In the genomic region with DNA sequence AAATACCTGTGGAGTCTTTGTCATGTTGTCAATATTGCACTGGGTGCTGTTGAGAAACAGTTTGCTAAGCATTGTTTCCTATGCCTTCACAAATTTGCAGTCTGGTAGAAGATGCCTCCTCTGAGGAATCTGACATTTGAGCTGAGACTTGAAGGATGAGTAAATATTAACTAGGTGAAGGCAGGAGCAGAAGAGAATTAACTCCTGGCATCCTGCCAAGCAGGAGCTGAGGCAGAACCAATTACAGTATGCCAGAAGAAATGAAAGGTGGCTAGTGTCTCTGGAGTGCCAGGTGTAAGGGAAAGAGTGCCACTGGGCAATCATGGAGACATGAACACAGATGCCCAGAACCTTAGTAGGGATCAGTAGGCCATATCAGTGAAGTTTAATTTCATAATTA, we compare ENCODE assay signal across 17 cellular contexts.
DNase-seq lines count a peak whose midpoint lies in the region; ATAC-seq and TF ChIP-seq lines count a peak whose summit lies in the region.
"Had no signal": no experiment of that assay in that cellular context is flagged by ENCODE, and none has a peak within 500 bp of the region (broad histone marks: within the 10 kb centered on the region; RNA-seq: fewer than 3 reads in every experiment).

No MANE protein-coding gene starts in this region.

- peak; percentile 57 for DNase-seq in NCI-H82 (lab: John Stamatoyannopoulos, UW)
- DNase-seq in NCI-H82 treated with DMSO at 0.1 percent for 48 hours (lab: John Stamatoyannopoulos, UW; ENCODE audit: unreplicated experiment), result no peak
- DNase-seq in NCI-H187 (lab: John Stamatoyannopoulos, UW), result peak; percentile 1 to 52
- peak; percentile 36 for DNase-seq in RPMI8226
- no peak for DNase-seq in nephron progenitor cell
- no peak for DNase-seq in activated CD4-positive, alpha-beta T cell treated with anti-CD3 and anti-CD28 coated beads for 1 hour
- no peak for DNase-seq in midbrain (lab: John Stamatoyannopoulos, UW)
- DNase-seq: activated CD8-positive, alpha-beta T cell treated with anti-CD3 and anti-CD28 coated beads, Interleukin-2, amount 10 ng/mL, durations not matched to agents 7 days and 5 days; effector memory CD4-positive, alpha-beta T cell; KBM-7; lower lobe of right lung; naive thymus-derived CD8-positive, alpha-beta T cell; NCI-H1930; stimulated activated naive CD8-positive, alpha-beta T cell treated with anti-CD3 and anti-CD28 coated beads, Interleukin-15, amount 100 ng/mL, for 72 hours; uterus had no signal

- TF ChIP-seq CTCF in nephron progenitor cell (IDR thresholded peaks at IDR 0.05), result no peak

- ATAC-seq in HG02678 (IDR thresholded peaks at IDR 0.05; ENCODE audit: unreplicated experiment), result no peak
- ATAC-seq: activated CD8-positive, alpha-beta T cell treated with anti-CD3 and anti-CD28 coated beads, Interleukin-2, amount 10 ng/mL, durations not matched to agents 7 days and 5 days; lower lobe of right lung; naive thymus-derived CD8-positive, alpha-beta T cell; stimulated activated naive CD8-positive, alpha-beta T cell treated with anti-CD3 and anti-CD28 coated beads, Interleukin-15, amount 100 ng/mL, for 72 hours had no signal

- H3K27me3 Mint-ChIP-seq in nephron progenitor cell (ENCODE audit: low read depth, poor library complexity), result no peaks in the 10 kb centered on the region
- H3K27me3 Mint-ChIP-seq: naive thymus-derived CD8-positive, alpha-beta T cell; progenitor cell of endocrine pancreas; stimulated activated naive CD8-positive, alpha-beta T cell treated with anti-CD3 and anti-CD28 coated beads, Interleukin-15, amount 100 ng/mL, for 72 hours had no signal

- no peaks in the 10 kb centered on the region for H3K9me3 Mint-ChIP-seq in nephron progenitor cell

- peak overlapping the region; percentile 42 for H3K27ac Mint-ChIP-seq in nephron progenitor cell
- H3K27ac Mint-ChIP-seq: activated CD8-positive, alpha-beta T cell treated with anti-CD3 and anti-CD28 coated beads, Interleukin-2, amount 10 ng/mL, durations not matched to agents 7 days and 5 days; naive thymus-derived CD8-positive, alpha-beta T cell; progenitor cell of endocrine pancreas; stimulated activated naive CD8-positive, alpha-beta T cell treated with anti-CD3 and anti-CD28 coated beads, Interleukin-15, amount 100 ng/mL, for 72 hours had no signal

- peaks cover 5% of the 10 kb centered on the region for H3K4me1 Mint-ChIP-seq in nephron progenitor cell
- H3K4me1 Mint-ChIP-seq: naive thymus-derived CD8-positive, alpha-beta T cell; stimulated activated naive CD8-positive, alpha-beta T cell treated with anti-CD3 and anti-CD28 coated beads, Interleukin-15, amount 100 ng/mL, for 72 hours had no signal

- H3K36me3 Mint-ChIP-seq in nephron progenitor cell (ENCODE audit: low read depth), result no peaks in the 10 kb centered on the region
- H3K36me3 Mint-ChIP-seq: naive thymus-derived CD8-positive, alpha-beta T cell had no signal

- H3K4me3 Mint-ChIP-seq in nephron progenitor cell, result no peak overlapping the region
- H3K4me3 Mint-ChIP-seq: activated CD8-positive, alpha-beta T cell treated with anti-CD3 and anti-CD28 coated beads, Interleukin-2, amount 10 ng/mL, durations not matched to agents 7 days and 5 days; naive thymus-derived CD8-positive, alpha-beta T cell; stimulated activated naive CD8-positive, alpha-beta T cell treated with anti-CD3 and anti-CD28 coated beads, Interleukin-15, amount 100 ng/mL, for 72 hours had no signal

Comparison
In these comparisons a context has a peak if more than half of its experiments do, and no peak if none do; other contexts are left out.
1. DNase-seq: peak in NCI-H82 (single experiment), NCI-H187 (2 of 2) and RPMI8226 (single experiment); none in NCI-H82 treated with DMSO at 0.1 percent for 48 hours (single experiment), nephron progenitor cell (single experiment), activated CD4-positive, alpha-beta T cell treated with anti-CD3 and anti-CD28 coated beads for 1 hour (single experiment) and midbrain (single experiment).